15 cellular contexts compared by ENCODE assay signal in genomic region chr4:8585186-8585585, GRCh38. TPM values are rescaled to one million over a fixed set of nuclear protein-coding genes. Genes with fewer than 3 reads are reported as not detected.
A peak's percentile ranks its signal among the peaks of the same experiment; 100 is the strongest.
DNase-seq lines count a peak whose midpoint lies in the region; ATAC-seq, FAIRE-seq and TF ChIP-seq lines count a peak whose summit lies in the region.
"Had no signal": no experiment of that assay in that cellular context is flagged by ENCODE, and none has a peak within 500 bp of the region (broad histone marks: within the 10 kb centered on the region; RNA-seq: fewer than 3 reads in every experiment).

No MANE protein-coding gene starts in this region.

- H2BK15ac ChIP-seq in H9 (ENCODE audit: low read depth, low read length) = no peak overlapping the region

- H3K4me2 ChIP-seq in A549 (no peak overlapping the region), H9 (ENCODE audit: insufficient read depth, insufficient read length, low read length) (no peak overlapping the region), HepG2 (ENCODE audit: low read depth, low read length) (no peak overlapping the region)

- H3K18ac ChIP-seq in H9 (ENCODE audit: insufficient read length, low read depth, low read length) = no peak overlapping the region

- H3K27ac ChIP-seq in A549 = no peak overlapping the region
- H3K27ac ChIP-seq in H9 (ENCODE audit: insufficient read length, low read depth, low read length) = no peak overlapping the region
- H3K27ac ChIP-seq in WERI-Rb-1 = no peak overlapping the region
- no peak overlapping the region for H3K27ac ChIP-seq in HepG2 (ENCODE audit: extremely low read length, insufficient read depth, low read length)
- no peak overlapping the region for H3K27ac ChIP-seq in A673 (ENCODE audit: low read depth, low read length, poor library complexity, severe bottlenecking)
- H3K27ac ChIP-seq in esophagus squamous epithelium = no peak overlapping the region
- H3K27ac ChIP-seq: tibial nerve had no signal

- H3K4me1 Mint-ChIP-seq in H9 = peaks cover 29 to 31% of the 10 kb centered on the region in 2 experiments
- H3K4me1 Mint-ChIP-seq: activated B cell treated with CpG ODN at 0.5 μM for 24 hours; activated naive CD4-positive, alpha-beta T cell treated with anti-CD3 and anti-CD28 coated beads, Interleukin-2, amount 50 U/mL, for 24 hours had no signal

- DNase-seq in A549 (ENCODE audit: low read depth in 1 of 2, low spot score in 1 of 2) = no peak
- peak; percentile 52 for DNase-seq in H9
- DNase-seq in WERI-Rb-1 = peak; percentile 60
- no peak for DNase-seq in HepG2 (ENCODE audit: low spot score)
- no peak for DNase-seq in A673 (ENCODE audit: low spot score)
- no peak for DNase-seq in HCEC 1CT
- no peak for DNase-seq in GM13977 (ENCODE audit: low spot score)
- DNase-seq in esophagus squamous epithelium (lab: John Stamatoyannopoulos, UW) = no peak
- DNase-seq: activated B cell treated with CpG ODN at 0.5 μM for 24 hours, DMS79, midbrain, NCI-H2171 treated with DMSO at 0.1 percent for 48 hours had no signal

- no peak overlapping the region for H2BK5ac ChIP-seq in H9 (ENCODE audit: insufficient read length, low read length)

- no peak overlapping the region for H3T11ph ChIP-seq in H9 (ENCODE audit: low read length)

- H3K23ac ChIP-seq in H9 (ENCODE audit: insufficient read length, low read depth, low read length) = no peak overlapping the region

- 10% methylated on average over 6 of the region's 6 CpGs for WGBS in A549 (ENCODE audit: missing lambda C conversion rate)
- no CpG with 5 or more reads among the region's 6 CpGs for WGBS in H9 (ENCODE audit: extremely low coverage, insufficient read length, low lambda C conversion rate)
- no CpG with 5 or more reads among the region's 6 CpGs for WGBS in HepG2 (ENCODE audit: low lambda C conversion rate)
- 49 to 60% methylated on average over 1 to 6 of the region's 6 CpGs for WGBS in esophagus squamous epithelium, 2 donors

- BruUV-seq in HepG2 (replicated peaks; lab: Mats Ljungman, UMichigan) (no TSS peak), A673 (replicated peaks; lab: Mats Ljungman, UMichigan) (no TSS peak)

- H3K23me2 ChIP-seq in H9 (ENCODE audit: insufficient read length, low read depth, low read length, poor library complexity, severe bottlenecking) = peaks cover 9% of the 10 kb centered on the region

- no peak overlapping the region for H4K5ac ChIP-seq in H9 (ENCODE audit: insufficient read length, low read depth, low read length)

- TF ChIP-seq RAD21 in A549 (conservative IDR thresholded peaks at IDR 0.05 in 1 of 2, IDR thresholded peaks at IDR 0.05 in 1 of 2) (no peak), HepG2 (CRISPR knock-in tag; IDR thresholded peaks at IDR 0.05) (no peak)

- CTCF ChIA-PET in A549 (lab: Yijun Ruan, JAX) = interaction anchor here (1.0 to 3.1 kb wide), 4 partner anchors 8 to 124 kb away, joined by 3 to 14 read pairs (median 4); no protein-coding TSS in a partner anchor
- CTCF ChIA-PET in HepG2 (lab: Yijun Ruan, JAX; ENCODE audit: low intra/inter-chr PET ratio, low total read pairs) = no interaction called here
- CTCF ChIA-PET in A673 (lab: Charles Lee) = no interaction called here

- FAIRE-seq in A549 (lab: Jason Lieb, UNC) (no peak), HepG2 (lab: Jason Lieb, UNC) (no peak)

- no peak overlapping the region for H3K9ac ChIP-seq in H9 (ENCODE audit: extremely low read depth, insufficient read length, low read length)
- H3K9ac ChIP-seq in HepG2 (ENCODE audit: insufficient read depth, low read depth, low read length) = no peak overlapping the region

- H2AK5ac ChIP-seq in H9 (ENCODE audit: insufficient read length, low read length) = no peak overlapping the region

- H3K4me3 ChIP-seq in A549 (no peak overlapping the region), WERI-Rb-1 (ENCODE audit: low read depth, low read length) (no peak overlapping the region), HepG2 (replicated peaks in 1 of 3; ENCODE audit: insufficient read depth in 1 of 3, low read depth in 2 of 3, low read length in 3 of 3) (no peak overlapping the region), A673 (ENCODE audit: low read depth, low read length, poor library complexity, severe bottlenecking) (no peak overlapping the region), esophagus squamous epithelium (no peak overlapping the region)
- H3K4me3 ChIP-seq: tibial nerve had no signal

- no peaks in the 10 kb centered on the region for H3K9me3 Mint-ChIP-seq in H9
- H3K9me3 Mint-ChIP-seq: activated B cell treated with CpG ODN at 0.5 μM for 24 hours; activated naive CD4-positive, alpha-beta T cell treated with anti-CD3 and anti-CD28 coated beads, Interleukin-2, amount 50 U/mL, for 24 hours had no signal

- no peak for TF ChIP-seq CTCF in A549 (IDR thresholded peaks at IDR 0.05)
- peak; percentile 73 for TF ChIP-seq CTCF in H9 (conservative IDR thresholded peaks at IDR 0.05)
- TF ChIP-seq CTCF in WERI-Rb-1 (IDR thresholded peaks at IDR 0.05; ENCODE audit: low read depth, low read length) = peak; percentile 92
- TF ChIP-seq CTCF in HepG2 (CRISPR knock-in tag; IDR thresholded peaks at IDR 0.05) = no peak
- TF ChIP-seq CTCF in A673 (conservative IDR thresholded peaks at IDR 0.05; ENCODE audit: low read depth, low read length) = no peak
- no peak for TF ChIP-seq CTCF in GM13977 (IDR thresholded peaks at IDR 0.05; ENCODE audit: extremely low read depth, insufficient read depth, missing control alignments)
- TF ChIP-seq CTCF in esophagus squamous epithelium (IDR thresholded peaks at IDR 0.05) = peak in 1 of 6 experiments; percentile 45

- H3K27me3 ChIP-seq in H9 (ENCODE audit: insufficient read depth, low read length) (peaks cover 9% of the 10 kb centered on the region; the same call in 1 of the 2 replicates), WERI-Rb-1 (ENCODE audit: insufficient read depth, low read depth, severe bottlenecking) (peaks cover 23% of the 10 kb centered on the region), HepG2 (ENCODE audit: control insufficient read depth in 1 of 2, insufficient read depth in 2 of 2, low read length in 2 of 2) (peaks cover 6 to 28% of the 10 kb centered on the region in 2 experiments; a peak in 3 of 5 replicates), A673 (replicated peaks; ENCODE audit: insufficient read depth, low read depth, low read length, poor library complexity) (peaks cover 63% of the 10 kb centered on the region), esophagus squamous epithelium (peaks cover 0 to 89% (median 2%) of the 10 kb centered on the region in 4 donors)

- no peak overlapping the region for H2BK120ac ChIP-seq in H9 (ENCODE audit: low read depth, low read length, poor library complexity, severe bottlenecking)

- H3K4ac ChIP-seq in H9 (ENCODE audit: low read depth, low read length) = no peak overlapping the region

- no peak overlapping the region for H3K14ac ChIP-seq in H9 (ENCODE audit: insufficient read depth, low read length)

- H3K27ac Mint-ChIP-seq in H9 = no peak overlapping the region
- H3K27ac Mint-ChIP-seq: activated B cell treated with CpG ODN at 0.5 μM for 24 hours; activated naive CD4-positive, alpha-beta T cell treated with anti-CD3 and anti-CD28 coated beads, Interleukin-2, amount 50 U/mL, for 24 hours had no signal

- no peaks in the 10 kb centered on the region for H3K4me1 ChIP-seq in A549
- H3K4me1 ChIP-seq in H9 (ENCODE audit: insufficient read depth, low read length) = no peaks in the 10 kb centered on the region
- no peaks in the 10 kb centered on the region for H3K4me1 ChIP-seq in HepG2 (ENCODE audit: insufficient read depth, low read length)
- H3K4me1 ChIP-seq in A673 (ENCODE audit: insufficient read depth, low read length, poor library complexity, severe bottlenecking) = no peaks in the 10 kb centered on the region
- peaks cover 0 to 10% (median 0%) of the 10 kb centered on the region in 3 donors for H3K4me1 ChIP-seq in esophagus squamous epithelium

- H3K36me3 Mint-ChIP-seq in H9 (ENCODE audit: insufficient read depth in 1 of 3, low read depth in 3 of 3) = no peaks in the 10 kb centered on the region
- H3K36me3 Mint-ChIP-seq: activated naive CD4-positive, alpha-beta T cell treated with anti-CD3 and anti-CD28 coated beads, Interleukin-2, amount 50 U/mL, for 24 hours had no signal

- no peak overlapping the region for H2BK12ac ChIP-seq in H9 (ENCODE audit: insufficient read length, low read depth, low read length)

- no peaks in the 10 kb centered on the region for H3K36me3 ChIP-seq in WERI-Rb-1
- no peaks in the 10 kb centered on the region for H3K36me3 ChIP-seq in HepG2 (replicated peaks in 1 of 2; ENCODE audit: control insufficient read depth in 1 of 2, insufficient read depth in 2 of 2, low read length in 2 of 2)
- no peaks in the 10 kb centered on the region for H3K36me3 ChIP-seq in A673 (ENCODE audit: insufficient read depth, low read length, poor library complexity, severe bottlenecking)
- no peaks in the 10 kb centered on the region for H3K36me3 ChIP-seq in esophagus squamous epithelium
- H3K36me3 ChIP-seq: tibial nerve had no signal

- no peaks in the 10 kb centered on the region for H3K79me1 ChIP-seq in H9 (ENCODE audit: insufficient read depth, low read depth, low read length, poor library complexity, severe bottlenecking)

- H3K56ac ChIP-seq in H9 (ENCODE audit: insufficient read length, low read depth, low read length) = no peak overlapping the region

- POLR2A ChIA-PET in A549 (lab: Yijun Ruan, JAX) (no interaction called here), HepG2 (lab: Yijun Ruan, JAX) (no interaction called here), A673 (lab: Charles Lee; ENCODE audit: low non-redundant PET) (no interaction called here)

- no peak overlapping the region for H4K91ac ChIP-seq in H9 (ENCODE audit: insufficient read length, low read depth, low read length)

- intact Hi-C loops in HepG2 (cut with micrococcal nuclease; ENCODE audit: unreplicated experiment) = no loop called here
- intact Hi-C loops in A673 (cut with micrococcal nuclease; ENCODE audit: unreplicated experiment) = no loop called here
- intact Hi-C loops in esophagus squamous epithelium (cut with DNase I) = no loop called here

- H2BK20ac ChIP-seq in H9 (ENCODE audit: low read depth, low read length, poor library complexity, severe bottlenecking) = no peak overlapping the region

- H3K9me3 ChIP-seq in A549 (no peaks in the 10 kb centered on the region), H9 (ENCODE audit: control insufficient read depth, low read depth, low read length) (no peaks in the 10 kb centered on the region), WERI-Rb-1 (ENCODE audit: severe bottlenecking) (peaks cover 2% of the 10 kb centered on the region), HepG2 (ENCODE audit: low read length) (no peaks in the 10 kb centered on the region), A673 (ENCODE audit: low read depth, low read length, poor library complexity, severe bottlenecking) (no peaks in the 10 kb centered on the region), esophagus squamous epithelium (no peaks in the 10 kb centered on the region)
- H3K9me3 ChIP-seq: tibial nerve had no signal

- in situ Hi-C loops in HepG2 (cut with HindIII; ENCODE audit: extremely low pct_ligation_motif_present, low pct_unique_long_range_greater_than_20kb) = no loop called here
- in situ Hi-C loops in GM13977 (cut with MboI; ENCODE audit: low pct_unique_long_range_greater_than_20kb, low sequenced_read_pairs, unreplicated experiment) = loop anchor here (25.0 kb wide), 1 partner anchor 123 kb away; no protein-coding TSS in a partner anchor

- no peak overlapping the region for H4K8ac ChIP-seq in H9 (replicated peaks; ENCODE audit: insufficient read length, low read depth, low read length)

- TF ChIP-seq EP300 in A549 (IDR thresholded peaks at IDR 0.05) (no peak), HepG2 (IDR thresholded peaks at IDR 0.05; ENCODE audit: low read depth in 2 of 2, low read length in 2 of 2) (no peak), HepG2 (CRISPR knock-in tag; IDR thresholded peaks at IDR 0.05; ENCODE audit: borderline replicate concordance) (no peak)

- H3K27me3 Mint-ChIP-seq in H9 (ENCODE audit: low read depth) = peaks cover 22% of the 10 kb centered on the region

- no peak overlapping the region for H3K4me3 Mint-ChIP-seq in H9
- H3K4me3 Mint-ChIP-seq: activated B cell treated with CpG ODN at 0.5 μM for 24 hours; activated naive CD4-positive, alpha-beta T cell treated with anti-CD3 and anti-CD28 coated beads, Interleukin-2, amount 50 U/mL, for 24 hours had no signal

- H3K79me2 ChIP-seq in H9 (ENCODE audit: insufficient read depth, low read length) (no peaks in the 10 kb centered on the region), HepG2 (ENCODE audit: insufficient read depth, low read length) (no peaks in the 10 kb centered on the region)

- ATAC-seq in A549 = peak; percentile 41 to 59; a peak in 3 of 6 replicates
- peak; percentile 50 for ATAC-seq in HepG2
- ATAC-seq: esophagus mucosa had no signal

- H2AFZ ChIP-seq in H9 (ENCODE audit: low read length) = no peak overlapping the region
- H2AFZ ChIP-seq in HepG2 (ENCODE audit: low read length) = no peak overlapping the region

- H4K20me1 ChIP-seq in H9 (ENCODE audit: control insufficient read depth, insufficient read depth, insufficient read length) (no peaks in the 10 kb centered on the region), HepG2 (ENCODE audit: insufficient read depth, low read length) (0 out of 2 replicates have a peak, but pooled peaks cover 3% of the 10 kb centered on the region)

- no peak for TF ChIP-seq POLR2A in A549 (IDR thresholded peaks at IDR 0.05; ENCODE audit: low read length)
- TF ChIP-seq POLR2A in HepG2 (IDR thresholded peaks at IDR 0.05; ENCODE audit: insufficient read depth in 1 of 2, low read depth in 2 of 2, low read length in 2 of 2) = no peak
- TF ChIP-seq POLR2A in esophagus squamous epithelium (IDR thresholded peaks at IDR 0.05) = no peak

RNA-seq across cellular contexts. Expression of gene GPR78, which starts 5.0 kb away (rescaled TPM):
- polyA plus RNA-seq in A549 (2011; rRNA removed) (not detected in 2 replicates), A549 (2017; fragmentation: RNase III; extraction: RNeasy Plus Mini Kit Qiagen cat#74134 plus additional on column Dnase treatment) (0.09 to 0.18 TPM (median 0.17 TPM) in 3 replicates), HepG2 (2011; rRNA removed) (0.01 TPM in 1 of 2 replicates, not detected in the other)
- 0.01 and 0.09 TPM in 2 replicates for polyA plus RNA-seq in A549 (2012; cell fraction: cytosol; rRNA removed)
- 0.55 and 0.59 TPM in 2 replicates for polyA plus RNA-seq in A549 (2012; cell fraction: nucleus; rRNA removed)
- polyA minus RNA-seq in A549 (2011; rRNA and poly(A)+ RNA removed) = not detected in 2 replicates
- total RNA-seq in H9 (2021) (3.1 and 3.4 TPM in 2 replicates), HepG2 (2016; rRNA removed; fragmentation: Illumina TruSeq; extraction: Trizol) (0.07 TPM in 1 of 2 replicates, not detected in the other), A673 (2021) (not detected in 2 replicates), esophagus squamous epithelium (1 to 10 TPM; 2.5 to 8.3 (median 3.1) TPM)
- not detected in 2 replicates for total RNA-seq in HepG2 (2016; cell fraction: cytosol; rRNA removed; fragmentation: Illumina TruSeq; extraction: Trizol; ENCODE audit: low read depth)
- not detected in 2 replicates for total RNA-seq in HepG2 (2016; cell fraction: insoluble cytoplasmic fraction; rRNA removed; fragmentation: Illumina TruSeq; extraction: Trizol)
- 0.07 TPM in 1 of 2 replicates, not detected in the other for total RNA-seq in HepG2 (2016; cell fraction: membrane; rRNA removed; fragmentation: Illumina TruSeq; extraction: Trizol)
- total RNA-seq in HepG2 (2016; cell fraction: nucleus; rRNA removed; fragmentation: Illumina TruSeq; extraction: Trizol) = 0.12 and 0.13 TPM in 2 replicates
- polyA plus RNA-seq in HepG2 (2011; cell fraction: cytosol; rRNA removed) = not detected in 2 replicates
- polyA plus RNA-seq in HepG2 (2011; cell fraction: nucleus; rRNA removed) = 0.10 and 0.13 TPM in 2 replicates
- polyA plus RNA-seq in HepG2 (2012) = not detected in 2 replicates
- polyA plus RNA-seq in HepG2 (2016; cell fraction: cytosol; fragmentation: Illumina TruSeq; extraction: Trizol; ENCODE audit: low read depth) = not detected in 2 replicates
- not detected in 2 replicates for polyA plus RNA-seq in HepG2 (2016; cell fraction: insoluble cytoplasmic fraction; fragmentation: Illumina TruSeq; extraction: Trizol; ENCODE audit: low read depth)
- not detected in 2 replicates for polyA plus RNA-seq in HepG2 (2016; cell fraction: membrane; fragmentation: Illumina TruSeq; extraction: Trizol; ENCODE audit: low read depth)
- 0.16 TPM in 1 of 2 replicates, not detected in the other for polyA plus RNA-seq in HepG2 (2016; cell fraction: nucleus; fragmentation: Illumina TruSeq; extraction: Trizol; ENCODE audit: insufficient read depth, low read depth)
- 0.07 TPM in 1 of 2 replicates, not detected in the other for polyA minus RNA-seq in HepG2 (2011; rRNA and poly(A)+ RNA removed; ENCODE audit: low replicate concordance)
- not detected in 2 replicates for polyA minus RNA-seq in HepG2 (2011; cell fraction: cytosol; rRNA and poly(A)+ RNA removed)
- polyA minus RNA-seq in HepG2 (2011; cell fraction: nucleus; rRNA and poly(A)+ RNA removed) = 0.13 TPM in 1 of 2 replicates, not detected in the other
- total RNA-seq: activated B cell treated with CpG ODN at 0.5 μM for 24 hours, tibial nerve had no signal

RNA-seq across cellular contexts. Expression of gene CPZ, which starts 7.4 kb away (rescaled TPM):
- polyA plus RNA-seq in A549 (2011; rRNA removed) (0.09 and 0.19 TPM in 2 replicates), A549 (2017; fragmentation: RNase III; extraction: RNeasy Plus Mini Kit Qiagen cat#74134 plus additional on column Dnase treatment) (0.09 to 0.33 TPM (median 0.21 TPM) in 3 replicates), HepG2 (2011; rRNA removed) (0.60 and 0.61 TPM in 2 replicates)
- polyA plus RNA-seq in A549 (2012; cell fraction: cytosol; rRNA removed) = 0.21 and 0.22 TPM in 2 replicates
- 0.48 and 0.95 TPM in 2 replicates for polyA plus RNA-seq in A549 (2012; cell fraction: nucleus; rRNA removed)
- polyA minus RNA-seq in A549 (2011; rRNA and poly(A)+ RNA removed) = not detected in 2 replicates
- total RNA-seq in H9 (2021) (36.4 and 37.3 TPM in 2 replicates), HepG2 (2016; rRNA removed; fragmentation: Illumina TruSeq; extraction: Trizol) (0.38 and 0.58 TPM in 2 replicates), A673 (2021) (0.28 and 0.34 TPM in 2 replicates), esophagus squamous epithelium (10 to 100 TPM in 1 of 4 donors, 1 to 10 TPM in 1, under 1 TPM in 2; 0.76 to 12.2 (median 1.9) TPM)
- not detected in 2 replicates for total RNA-seq in HepG2 (2016; cell fraction: cytosol; rRNA removed; fragmentation: Illumina TruSeq; extraction: Trizol; ENCODE audit: low read depth)
- total RNA-seq in HepG2 (2016; cell fraction: insoluble cytoplasmic fraction; rRNA removed; fragmentation: Illumina TruSeq; extraction: Trizol) = 0.79 and 0.80 TPM in 2 replicates
- total RNA-seq in HepG2 (2016; cell fraction: membrane; rRNA removed; fragmentation: Illumina TruSeq; extraction: Trizol) = 0.31 and 0.65 TPM in 2 replicates
- 0.25 and 0.96 TPM in 2 replicates for total RNA-seq in HepG2 (2016; cell fraction: nucleus; rRNA removed; fragmentation: Illumina TruSeq; extraction: Trizol)
- 0.49 and 0.76 TPM in 2 replicates for polyA plus RNA-seq in HepG2 (2011; cell fraction: cytosol; rRNA removed)
- polyA plus RNA-seq in HepG2 (2011; cell fraction: nucleus; rRNA removed) = 1.9 and 3.1 TPM in 2 replicates
- 0.36 and 1.1 TPM in 2 replicates for polyA plus RNA-seq in HepG2 (2012)
- polyA plus RNA-seq in HepG2 (2016; cell fraction: cytosol; fragmentation: Illumina TruSeq; extraction: Trizol; ENCODE audit: low read depth) = 0.23 and 0.32 TPM in 2 replicates
- polyA plus RNA-seq in HepG2 (2016; cell fraction: insoluble cytoplasmic fraction; fragmentation: Illumina TruSeq; extraction: Trizol; ENCODE audit: low read depth) = 0.38 and 0.51 TPM in 2 replicates
- polyA plus RNA-seq in HepG2 (2016; cell fraction: membrane; fragmentation: Illumina TruSeq; extraction: Trizol; ENCODE audit: low read depth) = 0.31 and 0.38 TPM in 2 replicates
- 1.5 and 1.9 TPM in 2 replicates for polyA plus RNA-seq in HepG2 (2016; cell fraction: nucleus; fragmentation: Illumina TruSeq; extraction: Trizol; ENCODE audit: insufficient read depth, low read depth)
- 0.44 and 0.58 TPM in 2 replicates for polyA minus RNA-seq in HepG2 (2011; rRNA and poly(A)+ RNA removed; ENCODE audit: low replicate concordance)
- 0.79 TPM in 1 of 2 replicates, not detected in the other for polyA minus RNA-seq in HepG2 (2011; cell fraction: cytosol; rRNA and poly(A)+ RNA removed)
- polyA minus RNA-seq in HepG2 (2011; cell fraction: nucleus; rRNA and poly(A)+ RNA removed) = 0.25 and 0.77 TPM in 2 replicates
- total RNA-seq: activated B cell treated with CpG ODN at 0.5 μM for 24 hours had no signal

Comparison
In these comparisons a context has a peak if more than half of its experiments do, and no peak if none do; other contexts are left out.
1. DNase-seq: peak in H9 (single experiment) and WERI-Rb-1 (single experiment); none in A549 (0 of 2), HepG2 (single experiment), A673 (single experiment), HCEC 1CT (single experiment), GM13977 (single experiment) and esophagus squamous epithelium (single experiment).
2. CTCF ChIP-seq: peak in H9 (single experiment) and WERI-Rb-1 (single experiment); none in A549 (single experiment), HepG2 (single experiment), A673 (single experiment) and GM13977 (single experiment).